In genomic region chr3:13419356-13420050, GRCh38 we compare ENCODE assay signal across 8 cellular contexts. TPM values are rescaled to one million over a fixed set of nuclear protein-coding genes. Genes with fewer than 3 reads are reported as not detected.
DNase-seq lines count a peak whose midpoint lies in the region; ATAC-seq and TF ChIP-seq lines count a peak whose summit lies in the region.

No MANE protein-coding gene starts in this region.

- peak; percentile 39 for DNase-seq in SIG-M5 treated with dmso at 0.1 percent for 504 hours (lab: John Stamatoyannopoulos, UW; ENCODE audit: unreplicated experiment)
- DNase-seq in SIG-M5 (lab: John Stamatoyannopoulos, UW) = no peak
- DNase-seq in Peyer's patch = peak; percentile 47 to 74 (median 71)
- DNase-seq in activated naive CD4-positive, alpha-beta T cell treated with anti-CD3 and anti-CD28 coated beads, Interleukin-2, amount 50 U/mL, for 72 hours (ENCODE audit: low spot score in 2 of 2) = peak; percentile 62 to 67
- DNase-seq in hepatocyte (ENCODE audit: low spot score) = peak; percentile 71
- DNase-seq in retinal pigment epithelial cell (ENCODE audit: low read depth) = no peak
- no peak for DNase-seq in NCI-H1694 (lab: John Stamatoyannopoulos, UW)

- H3K27me3 ChIP-seq in Peyer's patch (no peaks in the 10 kb centered on the region), hepatocyte (no peaks in the 10 kb centered on the region)

- peak; percentile 47 for ATAC-seq in HG03135 (IDR thresholded peaks at IDR 0.05; ENCODE audit: unreplicated experiment)
- ATAC-seq in activated naive CD4-positive, alpha-beta T cell treated with anti-CD3 and anti-CD28 coated beads, Interleukin-2, amount 50 U/mL, for 72 hours = peak; percentile 39 to 64

- peak overlapping the region; percentile 86 to 95 for H3K27ac Mint-ChIP-seq in activated naive CD4-positive, alpha-beta T cell treated with anti-CD3 and anti-CD28 coated beads, Interleukin-2, amount 50 U/mL, for 72 hours

- H3K27ac ChIP-seq in Peyer's patch (peak overlapping the region; percentile 68 to 98 (median 84)), hepatocyte (no peak overlapping the region)

- 3% methylated on average over 37 of the region's 74 CpGs for WGBS in hepatocyte (ENCODE audit: low lambda C conversion rate, missing lambda C conversion rate)

- no peaks in the 10 kb centered on the region for H4K20me1 ChIP-seq in hepatocyte (ENCODE audit: insufficient read depth, poor library complexity, severe bottlenecking)

- TF ChIP-seq CTCF in Peyer's patch (IDR thresholded peaks at IDR 0.05) = no peak
- peak; percentile 8 for TF ChIP-seq CTCF in hepatocyte (IDR thresholded peaks at IDR 0.05; ENCODE audit: poor library complexity)
- TF ChIP-seq CTCF in retinal pigment epithelial cell (conservative IDR thresholded peaks at IDR 0.05; ENCODE audit: low read depth, low read length) = no peak

- peaks cover 32% of the 10 kb centered on the region for H3K79me2 ChIP-seq in hepatocyte

- H3K36me3 ChIP-seq in Peyer's patch = no peaks in the 10 kb centered on the region
- H3K36me3 ChIP-seq in hepatocyte (replicated peaks; ENCODE audit: insufficient read depth, low read depth) = no peaks in the 10 kb centered on the region

- no peaks in the 10 kb centered on the region for H3K9me2 ChIP-seq in hepatocyte (replicated peaks; ENCODE audit: insufficient read depth)

- peak overlapping the region; percentile 68 to 92 (median 79) for H3K4me3 ChIP-seq in Peyer's patch
- peak overlapping the region; percentile 72 for H3K4me3 ChIP-seq in hepatocyte
- H3K4me3 ChIP-seq in retinal pigment epithelial cell (ENCODE audit: low read length) = peak overlapping the region; percentile 50

- peaks cover 0 to 37% (median 19%) of the 10 kb centered on the region in 4 donors for H3K4me1 ChIP-seq in Peyer's patch
- H3K4me1 ChIP-seq in hepatocyte (ENCODE audit: insufficient read depth) = peaks cover 18% of the 10 kb centered on the region

- peaks cover 17 to 21% of the 10 kb centered on the region in 2 donors for H3K36me3 Mint-ChIP-seq in activated naive CD4-positive, alpha-beta T cell treated with anti-CD3 and anti-CD28 coated beads, Interleukin-2, amount 50 U/mL, for 72 hours

- H2AFZ ChIP-seq in hepatocyte = peak overlapping the region; percentile 74

- H3K9me3 ChIP-seq in Peyer's patch = no peaks in the 10 kb centered on the region
- H3K9me3 ChIP-seq in hepatocyte (ENCODE audit: low read depth) = no peaks in the 10 kb centered on the region

- no peak for TF ChIP-seq POLR2A in Peyer's patch (IDR thresholded peaks at IDR 0.05)

- H3K4me2 ChIP-seq in hepatocyte = peak overlapping the region; percentile 96

- no peaks in the 10 kb centered on the region for H3K9me3 Mint-ChIP-seq in activated naive CD4-positive, alpha-beta T cell treated with anti-CD3 and anti-CD28 coated beads, Interleukin-2, amount 50 U/mL, for 72 hours

RNA-seq across cellular contexts. Expression of gene NUP210, which starts 0.6 kb away (rescaled TPM):
- 10 to 100 TPM; 11.6 to 81.7 (median 29.8) TPM for total RNA-seq in Peyer's patch
- total RNA-seq in activated naive CD4-positive, alpha-beta T cell treated with anti-CD3 and anti-CD28 coated beads, Interleukin-2, amount 50 U/mL, for 72 hours = 100 to 1,000 TPM; 116 to 147 TPM
- 8.3 and 8.4 TPM in 2 replicates for total RNA-seq in hepatocyte
- polyA plus RNA-seq in hepatocyte = 6.3 and 6.7 TPM in 2 replicates

Comparison
In these comparisons a context has a peak if more than half of its experiments do, and no peak if none do; other contexts are left out.
1. DNase-seq: peak in SIG-M5 treated with dmso at 0.1 percent for 504 hours (single experiment), Peyer's patch (3 of 3), activated naive CD4-positive, alpha-beta T cell treated with anti-CD3 and anti-CD28 coated beads, Interleukin-2, amount 50 U/mL, for 72 hours (2 of 2) and hepatocyte (single experiment); none in SIG-M5 (single experiment), retinal pigment epithelial cell (single experiment) and NCI-H1694 (single experiment).
2. Peak in every context shown above with its lines, with median percentiles within 50 percentile points of each other: H3K4me3 ChIP-seq.